Comparison of ENCODE assay signal across 16 cellular contexts in the genomic region with DNA sequence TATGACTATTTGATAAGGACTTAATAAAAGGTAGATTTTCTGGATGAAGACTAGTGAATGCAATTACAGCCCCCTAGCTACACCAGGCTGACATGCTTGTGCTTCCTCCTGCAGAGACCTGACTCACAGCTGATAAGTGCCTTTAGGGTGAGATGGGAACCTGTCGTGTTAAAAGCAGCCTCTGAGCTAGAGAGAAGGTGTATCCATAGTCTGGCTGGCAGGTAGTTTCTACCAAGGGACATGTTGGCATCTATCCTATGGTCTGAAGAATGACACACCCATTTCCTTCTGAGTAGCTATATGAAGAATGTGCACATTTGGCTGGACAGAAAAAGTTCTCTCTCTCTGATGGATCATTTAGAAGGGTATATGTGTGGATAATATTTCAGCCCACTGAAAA.
"Had no signal": no experiment of that assay in that cellular context is flagged by ENCODE, and none has a peak within 500 bp of the region (broad histone marks: within the 10 kb centered on the region; RNA-seq: fewer than 3 reads in every experiment).

No MANE protein-coding gene starts in this region.

- ATAC-seq: activated CD8-positive, alpha-beta T cell treated with anti-CD3 and anti-CD28 coated beads, Interleukin-2, amount 10 ng/mL, durations not matched to agents 7 days and 5 days; left lobe of liver; T-helper 17 cell; WTC11 had no signal

- H3K27me3 ChIP-seq: stomach, thyroid gland, vagina had no signal

- H3K4me3 ChIP-seq: stomach, thyroid gland, vagina had no signal

- DNase-seq: activated CD4-positive, alpha-beta T cell treated with anti-CD3 and anti-CD28 coated beads for 48 hours; activated CD8-positive, alpha-beta T cell treated with anti-CD3 and anti-CD28 coated beads, Interleukin-2, amount 10 ng/mL, durations not matched to agents 7 days and 5 days; activated naive CD4-positive, alpha-beta T cell treated with anti-CD3 and anti-CD28 coated beads for 36 hours; cortex of kidney; effector CD8-positive, alpha-beta T cell; hypothalamus; mesenchymal stem cell; nephron progenitor cell; stimulated activated CD4-positive, alpha-beta T cell treated with anti-CD3 and anti-CD28 coated beads, Interleukin-15, amount 100 ng/mL, for 24 hours; stomach; T-helper 17 cell; thyroid gland had no signal

- H3K4me1 ChIP-seq: stomach, vagina had no signal

- H3K9me3 ChIP-seq: thyroid gland, vagina had no signal

- H3K27ac ChIP-seq: stomach, thyroid gland, vagina had no signal

- H3K36me3 ChIP-seq: stomach, thyroid gland, vagina had no signal

- FAIRE-seq: astrocyte had no signal
